In the genomic region with DNA sequence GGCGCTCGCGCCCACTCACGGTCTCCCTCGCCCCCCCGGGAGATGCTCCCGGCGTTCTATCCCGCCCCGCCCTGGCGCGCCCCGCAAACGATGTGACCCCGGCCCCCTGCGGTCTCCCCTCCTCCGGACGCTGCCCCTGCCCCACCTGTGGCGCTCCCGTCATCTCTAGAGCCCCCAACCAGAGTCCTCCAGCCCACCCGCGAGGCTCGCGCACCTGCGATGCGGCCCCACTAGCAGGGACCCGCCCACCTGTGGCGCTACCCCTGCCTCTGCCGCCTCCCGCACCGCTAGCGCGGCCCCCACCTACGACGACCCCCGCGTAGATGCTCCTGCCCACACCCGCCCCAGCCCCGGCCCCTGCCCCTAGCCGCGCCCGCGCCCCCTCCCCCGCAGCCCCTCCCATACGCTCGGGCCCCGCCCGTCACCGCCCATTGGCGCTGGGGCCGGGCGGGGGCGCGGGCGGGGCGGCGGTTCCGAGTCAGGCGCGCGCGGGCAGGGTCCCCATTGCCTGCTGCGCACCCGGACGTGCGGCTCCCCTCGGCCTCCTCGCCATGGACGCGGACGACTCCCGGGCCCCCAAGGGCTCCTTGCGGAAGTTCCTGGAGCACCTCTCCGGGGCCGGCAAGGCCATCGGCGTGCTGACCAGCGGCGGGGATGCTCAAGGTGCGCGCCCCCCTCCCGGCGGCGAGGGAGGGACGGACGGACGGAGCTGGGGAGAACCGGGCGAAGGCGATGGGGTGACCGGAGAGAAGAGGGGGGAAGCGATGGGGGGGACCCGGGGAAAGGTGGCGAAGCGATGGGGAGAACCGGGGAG, we compare ENCODE assay signal across 1 cellular context.
A peak's percentile ranks its signal among the peaks of the same experiment; 100 is the strongest.
TF ChIP-seq lines count a peak whose summit lies in the region.

A gene (plus strand): TSS at position 504 of the 814 bp plus-strand sequence. CDS start 48 bp downstream, at position 552.

TF ChIP-seq in K562, 482 proteins besides CTCF, POLR2A, EP300 and RAD21 (continued from another document):
- TF ChIP-seq, protein P1, sequence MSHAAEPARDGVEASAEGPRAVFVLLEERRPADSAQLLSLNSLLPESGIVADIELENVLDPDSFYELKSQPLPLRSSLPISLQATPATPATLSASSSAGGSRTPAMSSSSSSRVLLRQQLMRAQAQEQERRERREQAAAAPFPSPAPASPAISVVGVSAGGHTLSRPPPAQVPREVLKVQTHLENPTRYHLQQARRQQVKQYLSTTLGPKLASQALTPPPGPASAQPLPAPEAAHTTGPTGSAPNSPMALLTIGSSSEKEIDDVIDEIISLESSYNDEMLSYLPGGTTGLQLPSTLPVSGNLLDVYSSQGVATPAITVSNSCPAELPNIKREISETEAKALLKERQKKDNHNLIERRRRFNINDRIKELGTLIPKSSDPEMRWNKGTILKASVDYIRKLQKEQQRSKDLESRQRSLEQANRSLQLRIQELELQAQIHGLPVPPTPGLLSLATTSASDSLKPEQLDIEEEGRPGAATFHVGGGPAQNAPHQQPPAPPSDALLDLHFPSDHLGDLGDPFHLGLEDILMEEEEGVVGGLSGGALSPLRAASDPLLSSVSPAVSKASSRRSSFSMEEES (CRISPR knock-in tag; IDR thresholded peaks at IDR 0.05), result no peak
- TF ChIP-seq, protein P2, sequence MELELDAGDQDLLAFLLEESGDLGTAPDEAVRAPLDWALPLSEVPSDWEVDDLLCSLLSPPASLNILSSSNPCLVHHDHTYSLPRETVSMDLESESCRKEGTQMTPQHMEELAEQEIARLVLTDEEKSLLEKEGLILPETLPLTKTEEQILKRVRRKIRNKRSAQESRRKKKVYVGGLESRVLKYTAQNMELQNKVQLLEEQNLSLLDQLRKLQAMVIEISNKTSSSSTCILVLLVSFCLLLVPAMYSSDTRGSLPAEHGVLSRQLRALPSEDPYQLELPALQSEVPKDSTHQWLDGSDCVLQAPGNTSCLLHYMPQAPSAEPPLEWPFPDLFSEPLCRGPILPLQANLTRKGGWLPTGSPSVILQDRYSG (tag; conservative IDR thresholded peaks at IDR 0.05; ENCODE audit: low read depth), result no peak
- TF ChIP-seq, protein P3, sequence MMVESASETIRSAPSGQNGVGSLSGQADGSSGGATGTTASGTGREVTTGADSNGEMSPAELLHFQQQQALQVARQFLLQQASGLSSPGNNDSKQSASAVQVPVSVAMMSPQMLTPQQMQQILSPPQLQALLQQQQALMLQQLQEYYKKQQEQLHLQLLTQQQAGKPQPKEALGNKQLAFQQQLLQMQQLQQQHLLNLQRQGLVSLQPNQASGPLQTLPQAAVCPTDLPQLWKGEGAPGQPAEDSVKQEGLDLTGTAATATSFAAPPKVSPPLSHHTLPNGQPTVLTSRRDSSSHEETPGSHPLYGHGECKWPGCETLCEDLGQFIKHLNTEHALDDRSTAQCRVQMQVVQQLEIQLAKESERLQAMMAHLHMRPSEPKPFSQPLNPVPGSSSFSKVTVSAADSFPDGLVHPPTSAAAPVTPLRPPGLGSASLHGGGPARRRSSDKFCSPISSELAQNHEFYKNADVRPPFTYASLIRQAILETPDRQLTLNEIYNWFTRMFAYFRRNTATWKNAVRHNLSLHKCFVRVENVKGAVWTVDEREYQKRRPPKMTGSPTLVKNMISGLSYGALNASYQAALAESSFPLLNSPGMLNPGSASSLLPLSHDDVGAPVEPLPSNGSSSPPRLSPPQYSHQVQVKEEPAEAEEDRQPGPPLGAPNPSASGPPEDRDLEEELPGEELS (CRISPR knock-in tag; IDR thresholded peaks at IDR 0.05; ENCODE audit: borderline replicate concordance), result 0 out of 2 replicates have a peak, but pooled peaks have one; percentile 40
- no peak for TF ChIP-seq HNRNPUL1 (IDR thresholded peaks at IDR 0.05; ENCODE audit: low read length)
- TF ChIP-seq, protein P4, sequence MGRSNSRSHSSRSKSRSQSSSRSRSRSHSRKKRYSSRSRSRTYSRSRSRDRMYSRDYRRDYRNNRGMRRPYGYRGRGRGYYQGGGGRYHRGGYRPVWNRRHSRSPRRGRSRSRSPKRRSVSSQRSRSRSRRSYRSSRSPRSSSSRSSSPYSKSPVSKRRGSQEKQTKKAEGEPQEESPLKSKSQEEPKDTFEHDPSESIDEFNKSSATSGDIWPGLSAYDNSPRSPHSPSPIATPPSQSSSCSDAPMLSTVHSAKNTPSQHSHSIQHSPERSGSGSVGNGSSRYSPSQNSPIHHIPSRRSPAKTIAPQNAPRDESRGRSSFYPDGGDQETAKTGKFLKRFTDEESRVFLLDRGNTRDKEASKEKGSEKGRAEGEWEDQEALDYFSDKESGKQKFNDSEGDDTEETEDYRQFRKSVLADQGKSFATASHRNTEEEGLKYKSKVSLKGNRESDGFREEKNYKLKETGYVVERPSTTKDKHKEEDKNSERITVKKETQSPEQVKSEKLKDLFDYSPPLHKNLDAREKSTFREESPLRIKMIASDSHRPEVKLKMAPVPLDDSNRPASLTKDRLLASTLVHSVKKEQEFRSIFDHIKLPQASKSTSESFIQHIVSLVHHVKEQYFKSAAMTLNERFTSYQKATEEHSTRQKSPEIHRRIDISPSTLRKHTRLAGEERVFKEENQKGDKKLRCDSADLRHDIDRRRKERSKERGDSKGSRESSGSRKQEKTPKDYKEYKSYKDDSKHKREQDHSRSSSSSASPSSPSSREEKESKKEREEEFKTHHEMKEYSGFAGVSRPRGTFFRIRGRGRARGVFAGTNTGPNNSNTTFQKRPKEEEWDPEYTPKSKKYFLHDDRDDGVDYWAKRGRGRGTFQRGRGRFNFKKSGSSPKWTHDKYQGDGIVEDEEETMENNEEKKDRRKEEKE (IDR thresholded peaks at IDR 0.05; ENCODE audit: borderline replicate concordance in 1 of 2, control insufficient read depth in 1 of 2, low read depth in 2 of 2, low read length in 1 of 2), result no peak
- TF ChIP-seq ZNF212 (CRISPR knock-in tag; IDR thresholded peaks at IDR 0.05), result no peak
- TF ChIP-seq, protein P5, sequence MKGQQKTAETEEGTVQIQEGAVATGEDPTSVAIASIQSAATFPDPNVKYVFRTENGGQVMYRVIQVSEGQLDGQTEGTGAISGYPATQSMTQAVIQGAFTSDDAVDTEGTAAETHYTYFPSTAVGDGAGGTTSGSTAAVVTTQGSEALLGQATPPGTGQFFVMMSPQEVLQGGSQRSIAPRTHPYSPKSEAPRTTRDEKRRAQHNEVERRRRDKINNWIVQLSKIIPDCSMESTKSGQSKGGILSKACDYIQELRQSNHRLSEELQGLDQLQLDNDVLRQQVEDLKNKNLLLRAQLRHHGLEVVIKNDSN (CRISPR knock-in tag; IDR thresholded peaks at IDR 0.05), result no peak
- no peak for TF ChIP-seq ZNF644 (tag; IDR thresholded peaks at IDR 0.05; ENCODE audit: low read depth)
- no peak for TF ChIP-seq ZFP36 (IDR thresholded peaks at IDR 0.05; ENCODE audit: low read depth, low read length, partially characterized antibody)
- TF ChIP-seq CBX3 (IDR thresholded peaks at IDR 0.05; ENCODE audit: borderline replicate concordance in 1 of 2, low read length in 2 of 2), result no peak
- TF ChIP-seq CREM (IDR thresholded peaks at IDR 0.05; ENCODE audit: low read depth), result no peak
- no peak for TF ChIP-seq SAFB (IDR thresholded peaks at IDR 0.05; ENCODE audit: borderline replicate concordance, low read depth, low read length)
- no peak for TF ChIP-seq ZNF311 (CRISPR knock-in tag; IDR thresholded peaks at IDR 0.05)
- TF ChIP-seq, protein P6, sequence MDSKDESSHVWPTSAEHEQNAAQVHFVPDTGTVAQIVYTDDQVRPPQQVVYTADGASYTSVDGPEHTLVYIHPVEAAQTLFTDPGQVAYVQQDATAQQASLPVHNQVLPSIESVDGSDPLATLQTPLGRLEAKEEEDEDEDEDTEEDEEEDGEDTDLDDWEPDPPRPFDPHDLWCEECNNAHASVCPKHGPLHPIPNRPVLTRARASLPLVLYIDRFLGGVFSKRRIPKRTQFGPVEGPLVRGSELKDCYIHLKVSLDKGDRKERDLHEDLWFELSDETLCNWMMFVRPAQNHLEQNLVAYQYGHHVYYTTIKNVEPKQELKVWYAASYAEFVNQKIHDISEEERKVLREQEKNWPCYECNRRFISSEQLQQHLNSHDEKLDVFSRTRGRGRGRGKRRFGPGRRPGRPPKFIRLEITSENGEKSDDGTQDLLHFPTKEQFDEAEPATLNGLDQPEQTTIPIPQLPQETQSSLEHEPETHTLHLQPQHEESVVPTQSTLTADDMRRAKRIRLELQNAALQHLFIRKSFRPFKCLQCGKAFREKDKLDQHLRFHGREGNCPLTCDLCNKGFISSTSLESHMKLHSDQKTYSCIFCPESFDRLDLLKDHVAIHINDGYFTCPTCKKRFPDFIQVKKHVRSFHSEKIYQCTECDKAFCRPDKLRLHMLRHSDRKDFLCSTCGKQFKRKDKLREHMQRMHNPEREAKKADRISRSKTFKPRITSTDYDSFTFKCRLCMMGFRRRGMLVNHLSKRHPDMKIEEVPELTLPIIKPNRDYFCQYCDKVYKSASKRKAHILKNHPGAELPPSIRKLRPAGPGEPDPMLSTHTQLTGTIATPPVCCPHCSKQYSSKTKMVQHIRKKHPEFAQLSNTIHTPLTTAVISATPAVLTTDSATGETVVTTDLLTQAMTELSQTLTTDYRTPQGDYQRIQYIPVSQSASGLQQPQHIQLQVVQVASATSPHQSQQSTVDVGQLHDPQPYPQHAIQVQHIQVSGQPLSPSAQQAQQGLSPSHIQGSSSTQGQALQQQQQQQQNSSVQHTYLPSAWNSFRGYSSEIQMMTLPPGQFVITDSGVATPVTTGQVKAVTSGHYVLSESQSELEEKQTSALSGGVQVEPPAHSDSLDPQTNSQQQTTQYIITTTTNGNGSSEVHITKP (IDR thresholded peaks at IDR 0.05; ENCODE audit: partially characterized antibody), result no peak
- no peak for TF ChIP-seq FOXA1 (IDR thresholded peaks at IDR 0.05; ENCODE audit: borderline replicate concordance)
- no peak for TF ChIP-seq POU5F1 (IDR thresholded peaks at IDR 0.05; ENCODE audit: borderline replicate concordance, low read depth, low read length, partially characterized antibody)
- no peak for TF ChIP-seq IRF2 (CRISPR knock-in tag; IDR thresholded peaks at IDR 0.05)
- TF ChIP-seq RNF2 (IDR thresholded peaks at IDR 0.05), result no peak
- no peak for TF ChIP-seq ZNF551 (CRISPR knock-in tag; IDR thresholded peaks at IDR 0.05)
- TF ChIP-seq, protein P7, sequence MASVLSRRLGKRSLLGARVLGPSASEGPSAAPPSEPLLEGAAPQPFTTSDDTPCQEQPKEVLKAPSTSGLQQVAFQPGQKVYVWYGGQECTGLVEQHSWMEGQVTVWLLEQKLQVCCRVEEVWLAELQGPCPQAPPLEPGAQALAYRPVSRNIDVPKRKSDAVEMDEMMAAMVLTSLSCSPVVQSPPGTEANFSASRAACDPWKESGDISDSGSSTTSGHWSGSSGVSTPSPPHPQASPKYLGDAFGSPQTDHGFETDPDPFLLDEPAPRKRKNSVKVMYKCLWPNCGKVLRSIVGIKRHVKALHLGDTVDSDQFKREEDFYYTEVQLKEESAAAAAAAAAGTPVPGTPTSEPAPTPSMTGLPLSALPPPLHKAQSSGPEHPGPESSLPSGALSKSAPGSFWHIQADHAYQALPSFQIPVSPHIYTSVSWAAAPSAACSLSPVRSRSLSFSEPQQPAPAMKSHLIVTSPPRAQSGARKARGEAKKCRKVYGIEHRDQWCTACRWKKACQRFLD (CRISPR knock-in tag; IDR thresholded peaks at IDR 0.05), result no peak
